17 cellular contexts compared by ENCODE assay signal in the genomic region with DNA sequence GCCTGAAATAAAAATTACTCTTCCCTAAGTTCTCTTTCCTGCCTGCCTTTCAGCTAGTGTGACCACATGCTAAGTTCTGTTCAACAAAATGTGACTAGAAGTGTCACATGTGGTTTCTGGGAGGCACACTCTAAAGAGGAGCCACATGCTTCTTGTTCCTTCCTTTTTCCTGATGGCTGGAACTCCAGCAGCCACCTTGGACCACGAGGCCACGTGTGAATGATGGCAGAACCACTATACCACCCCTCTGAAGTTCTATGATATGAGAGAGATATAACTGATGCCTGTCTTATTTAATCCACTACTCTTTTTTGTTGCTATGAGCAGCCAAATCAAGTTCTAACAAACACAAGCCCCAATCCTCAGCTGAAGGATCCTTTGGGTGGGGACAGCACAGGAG.
"Had no signal": no experiment of that assay in that cellular context is flagged by ENCODE, and none has a peak within 500 bp of the region (broad histone marks: within the 10 kb centered on the region; RNA-seq: fewer than 3 reads in every experiment).

No MANE protein-coding gene starts in this region.

- H3K36me3 ChIP-seq: ascending aorta, left lung, tibial artery had no signal

- ATAC-seq: activated CD8-positive, alpha-beta T cell treated with anti-CD3 and anti-CD28 coated beads, Interleukin-2, amount 10 ng/mL, durations not matched to agents 7 days and 5 days; left lung; stimulated activated naive CD8-positive, alpha-beta T cell treated with anti-CD3 and anti-CD28 coated beads, Interleukin-15, Interleukin-2, amounts not matched to agents 100 U/mL and 50 U/mL, for 24 hours; T-cell had no signal

- H3K27ac ChIP-seq: ascending aorta, left lung, tibial artery had no signal

- DNase-seq: activated CD4-positive, alpha-beta T cell treated with anti-CD3 and anti-CD28 coated beads, Interleukin-2, amount 10 ng/mL, durations not matched to agents 7 days and 5 days; activated CD4-positive, CD25-positive, alpha-beta regulatory T cell; activated CD8-positive, alpha-beta T cell treated with anti-CD3 and anti-CD28 coated beads, Interleukin-2, amount 10 ng/mL, durations not matched to agents 7 days and 5 days; activated naive CD4-positive, alpha-beta T cell treated with anti-CD3 and anti-CD28 coated beads, Interleukin-2, amount 50 U/mL, for 16 hours; activated T-cell treated with anti-CD3 and anti-CD28 coated beads, Interleukin-2, amount 50 U/mL, for 24 hours; cortex of kidney; hippocampal formation; left lung; mammary epithelial cell; midbrain; nephron progenitor cell; occipital lobe; stimulated activated naive CD8-positive, alpha-beta T cell treated with anti-CD3 and anti-CD28 coated beads, Interleukin-15, Interleukin-2, amounts not matched to agents 100 U/mL and 50 U/mL, for 24 hours; substantia nigra; T-cell; tibial artery had no signal

- H3K9me3 Mint-ChIP-seq: activated CD4-positive, alpha-beta T cell treated with anti-CD3 and anti-CD28 coated beads, Interleukin-2, amount 10 ng/mL, durations not matched to agents 7 days and 5 days; activated T-cell treated with anti-CD3 and anti-CD28 coated beads, Interleukin-2, amount 50 U/mL, for 24 hours; nephron progenitor cell; T-cell had no signal

- H3K9me3 ChIP-seq: ascending aorta, left lung, tibial artery had no signal

- H3K4me3 ChIP-seq: ascending aorta, left lung, tibial artery had no signal

- H3K4me3 Mint-ChIP-seq: activated CD4-positive, alpha-beta T cell treated with anti-CD3 and anti-CD28 coated beads, Interleukin-2, amount 10 ng/mL, durations not matched to agents 7 days and 5 days; activated CD8-positive, alpha-beta T cell treated with anti-CD3 and anti-CD28 coated beads, Interleukin-2, amount 10 ng/mL, durations not matched to agents 7 days and 5 days; activated T-cell treated with anti-CD3 and anti-CD28 coated beads, Interleukin-2, amount 50 U/mL, for 24 hours; nephron progenitor cell; T-cell had no signal

- H3K36me3 Mint-ChIP-seq: T-cell had no signal

- H3K27ac Mint-ChIP-seq: activated CD4-positive, alpha-beta T cell treated with anti-CD3 and anti-CD28 coated beads, Interleukin-2, amount 10 ng/mL, durations not matched to agents 7 days and 5 days; activated CD8-positive, alpha-beta T cell treated with anti-CD3 and anti-CD28 coated beads, Interleukin-2, amount 10 ng/mL, durations not matched to agents 7 days and 5 days; activated T-cell treated with anti-CD3 and anti-CD28 coated beads, Interleukin-2, amount 50 U/mL, for 24 hours; nephron progenitor cell; T-cell had no signal

- H3K27me3 ChIP-seq: ascending aorta, left lung, tibial artery had no signal

- H3K4me1 ChIP-seq: ascending aorta had no signal
